Comparison of ENCODE assay signal across 8 cellular contexts in genomic region chr22:24758164-24758799, GRCh38. TPM values are rescaled to one million over a fixed set of nuclear protein-coding genes. Genes with fewer than 3 reads are reported as not detected.
A peak's percentile ranks its signal among the peaks of the same experiment; 100 is the strongest.
DNase-seq lines count a peak whose midpoint lies in the region; ATAC-seq and TF ChIP-seq lines count a peak whose summit lies in the region.

No MANE protein-coding gene starts in this region.

- H3K36me3 ChIP-seq in OCI-LY3 (replicated peaks; ENCODE audit: low read depth, low read length) (no peaks in the 10 kb centered on the region), gastrocnemius medialis (no peaks in the 10 kb centered on the region)

- H2AFZ ChIP-seq in OCI-LY3 (ENCODE audit: low read depth, low read length) = no peak overlapping the region

- H3K27ac ChIP-seq in OCI-LY3 (ENCODE audit: low read length) (no peak overlapping the region), gastrocnemius medialis (no peak overlapping the region)

- H3K4me3 ChIP-seq in OCI-LY3 (ENCODE audit: low read length) (no peak overlapping the region), gastrocnemius medialis (no peak overlapping the region)

- intact Hi-C loops in gastrocnemius medialis (cut with DNase I; ENCODE audit: low total_unique reads) = loop anchor here (5.0 kb wide), 1 partner anchor 336 kb away; no protein-coding TSS in a partner anchor

- H3K27me3 ChIP-seq in OCI-LY3 (ENCODE audit: low read depth, low read length) (peaks cover 46% of the 10 kb centered on the region), gastrocnemius medialis (peaks cover 0 to 4% (median 3%) of the 10 kb centered on the region in 3 donors)

- TF ChIP-seq POLR2A in gastrocnemius medialis (IDR thresholded peaks at IDR 0.05) = no peak

- H3K4me2 ChIP-seq in OCI-LY3 (ENCODE audit: low read length) = no peak overlapping the region

- no peaks in the 10 kb centered on the region for H4K20me1 ChIP-seq in OCI-LY3 (ENCODE audit: insufficient read depth, low read length)

- H3K79me2 ChIP-seq in OCI-LY3 (ENCODE audit: low read length) = no peaks in the 10 kb centered on the region

- H3K9me3 ChIP-seq in OCI-LY3 (ENCODE audit: insufficient read depth, low read length) (no peaks in the 10 kb centered on the region), gastrocnemius medialis (no peaks in the 10 kb centered on the region)

- no peak for ATAC-seq in gastrocnemius medialis
- ATAC-seq in HG03097 (IDR thresholded peaks at IDR 0.05; ENCODE audit: low FRiP score, unreplicated experiment) = no peak
- no peak for ATAC-seq in HG03135 (IDR thresholded peaks at IDR 0.05; ENCODE audit: unreplicated experiment)

- H3K9ac ChIP-seq in OCI-LY3 (ENCODE audit: low read length) = no peak overlapping the region

- in situ Hi-C loops in gastrocnemius medialis (cut with MboI; ENCODE audit: low sequenced_read_pairs in 4 of 4) = loop anchor here in 1 of 4 donors (25.0 kb wide), 1 partner anchor 321 kb away; the partner anchor contains the start of gene ADORA2A

- H3K4me1 ChIP-seq in OCI-LY3 (ENCODE audit: low read length) (peaks cover 22% of the 10 kb centered on the region), gastrocnemius medialis (no peaks in the 10 kb centered on the region)

- DNase-seq in AML-193 (lab: John Stamatoyannopoulos, UW) (peak; percentile 20 to 43), GM19238 (ENCODE audit: insufficient read length, low spot score) (peak; percentile 14), globus pallidus (ENCODE audit: low spot score) (peak; percentile 43), gastrocnemius medialis (no peak)
- DNase-seq in activated T-helper 1 cell treated with anti-CD3 and anti-CD28 coated beads, Interleukin-2, amount 50 U/mL, for 16 hours (ENCODE audit: low read depth in 1 of 2, low spot score in 1 of 2) = peak; percentile 9 to 14

- TF ChIP-seq CTCF in OCI-LY3 (IDR thresholded peaks at IDR 0.05; ENCODE audit: low read depth, low read length) = peak; percentile 97
- TF ChIP-seq CTCF in gastrocnemius medialis (IDR thresholded peaks at IDR 0.05 in 4 of 5, conservative IDR thresholded peaks at IDR 0.05 in 1 of 5) = peak; percentile 66 to 86 (median 72)

RNA-seq across cellular contexts. Expression of gene PIWIL3, which starts 16.2 kb away (rescaled TPM):
- not detected for total RNA-seq in gastrocnemius medialis

RNA-seq across cellular contexts. Expression of gene SGSM1, which starts 47.7 kb away (rescaled TPM):
- total RNA-seq in gastrocnemius medialis = under 1 TPM in 3 of 4 donors, not detected in 1; 0.07 to 0.44 (median 0.41) TPM

Comparison
In these comparisons a context has a peak if more than half of its experiments do, and no peak if none do; other contexts are left out.
1. DNase-seq: peak in AML-193 (2 of 2), GM19238 (single experiment), activated T-helper 1 cell treated with anti-CD3 and anti-CD28 coated beads, Interleukin-2, amount 50 U/mL, for 16 hours (2 of 2) and globus pallidus (single experiment); none in gastrocnemius medialis (0 of 2).